In the genomic region with DNA sequence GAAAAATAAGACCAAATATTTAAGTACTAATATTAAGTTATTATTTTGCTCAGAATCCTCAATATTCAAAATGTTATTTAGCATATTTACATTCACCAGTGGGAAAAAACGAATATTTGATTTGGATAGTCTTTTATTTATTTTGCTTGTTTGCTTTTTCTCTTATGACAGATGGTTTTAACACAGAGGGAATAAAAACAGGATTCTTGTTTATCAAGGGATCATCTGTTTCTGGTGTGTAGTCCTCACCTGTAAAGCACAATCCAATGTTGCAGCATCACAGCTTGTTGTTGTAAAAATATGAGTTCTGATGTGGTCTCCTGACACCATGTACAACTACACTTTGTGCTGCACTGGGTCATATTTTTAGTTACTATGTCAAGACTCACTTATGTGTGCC, we compare ENCODE assay signal across 18 cellular contexts.
"Had no signal": no experiment of that assay in that cellular context is flagged by ENCODE, and none has a peak within 500 bp of the region (broad histone marks: within the 10 kb centered on the region; RNA-seq: fewer than 3 reads in every experiment).

No MANE protein-coding gene starts in this region.

- H3K4me3 ChIP-seq: gastroesophageal sphincter, smooth muscle cell, testis, upper lobe of left lung had no signal

- H3K27ac ChIP-seq: epithelial cell of prostate, gastroesophageal sphincter, testis, upper lobe of left lung had no signal

- DNase-seq: activated CD4-positive, alpha-beta T cell treated with anti-CD3 and anti-CD28 coated beads for 36 hours; activated CD4-positive, alpha-beta T cell treated with anti-CD3 and anti-CD28 coated beads, Interleukin-2, amount 50 U/mL, for 48 hours; activated naive CD4-positive, alpha-beta T cell treated with Interleukin-2 at 50 U/mL for 16 hours; activated naive CD8-positive, alpha-beta T cell treated with anti-CD3 and anti-CD28 coated beads for 36 hours; activated T-cell treated with anti-CD3 and anti-CD28 coated beads, Interleukin-2, amount 50 U/mL, for 48 hours; head of caudate nucleus; hypothalamus; nephron progenitor cell; stimulated activated CD4-positive, alpha-beta T cell treated with anti-CD3 and anti-CD28 coated beads, Interleukin-2, amount 100 ng/mL, for 48 hours; stimulated activated CD8-positive, alpha-beta memory T cell treated with anti-CD3 and anti-CD28 coated beads, Interleukin-4, amount 100 ng/mL, for 48 hours; stimulated activated naive B cell treated with anti-CD40 and anti-IgM and Interleukin-4, amounts not matched to agents 10 μg/mL and 1 μg/mL and 100 μg/mL, for 72 hours; T-helper 1 cell; testis; upper lobe of left lung had no signal

- H3K36me3 ChIP-seq: gastroesophageal sphincter, upper lobe of left lung had no signal

- H3K9me3 ChIP-seq: gastroesophageal sphincter, testis, upper lobe of left lung had no signal

- H3K4me1 ChIP-seq: gastroesophageal sphincter, testis, upper lobe of left lung had no signal

- H3K27me3 ChIP-seq: gastroesophageal sphincter, testis, upper lobe of left lung had no signal

- H3K4me2 ChIP-seq: smooth muscle cell had no signal

- ATAC-seq: activated CD4-positive, alpha-beta T cell treated with anti-CD3 and anti-CD28 coated beads for 36 hours; gastroesophageal sphincter; sciatic nerve; stimulated activated naive B cell treated with anti-CD40 and anti-IgM and Interleukin-4, amounts not matched to agents 10 μg/mL and 1 μg/mL and 100 μg/mL, for 72 hours had no signal
